Comparison of ENCODE assay signal across 8 cellular contexts in the genomic region with DNA sequence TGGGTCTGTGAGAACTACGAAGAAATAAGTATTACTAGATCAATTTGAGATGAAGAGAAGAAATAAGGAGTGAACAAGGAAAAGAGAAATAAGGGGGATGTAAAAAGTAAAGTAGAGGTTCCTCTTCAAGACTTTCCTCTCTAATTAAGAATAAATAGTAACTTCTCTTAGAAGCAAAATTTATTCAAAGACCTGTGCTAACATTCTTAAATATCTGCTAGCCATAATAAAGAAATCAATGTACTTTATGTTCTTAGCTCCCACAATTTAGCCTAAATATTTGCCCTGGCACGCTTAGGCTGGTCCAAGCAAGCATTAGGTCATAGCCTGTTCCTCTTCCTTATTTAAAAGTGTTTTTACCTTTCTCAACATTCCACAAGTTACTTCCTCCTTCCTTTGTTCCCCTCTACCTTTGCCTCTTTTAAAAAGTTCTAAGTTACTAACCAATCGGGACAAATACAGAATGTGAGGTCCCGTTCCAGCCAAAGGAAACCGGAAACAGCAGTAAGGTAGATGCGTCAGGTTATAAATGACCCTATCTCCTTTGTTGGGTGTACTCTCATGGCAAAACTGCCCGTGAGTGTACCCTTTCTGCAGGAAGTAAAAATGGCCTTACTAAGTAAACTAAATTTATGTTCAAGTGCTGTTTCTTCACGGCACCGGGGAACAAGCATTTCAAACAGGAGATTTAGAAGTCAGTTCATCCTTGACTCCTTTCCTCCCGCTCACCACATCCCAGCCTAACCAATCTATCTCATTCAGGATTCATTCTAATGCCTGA.
DNase-seq lines count a peak whose midpoint lies in the region; ATAC-seq, FAIRE-seq and TF ChIP-seq lines count a peak whose summit lies in the region.
"Not testable (repeated sequence)": the region's sequence is repeated elsewhere in the genome, so short reads cannot be mapped to it uniquely, and the experiment has no call there.

No MANE protein-coding gene starts in this region.

- peaks cover 39% of the 10 kb centered on the region for H3K36me3 Mint-ChIP-seq in activated CD4-positive, alpha-beta T cell treated with anti-CD3 and anti-CD28 coated beads, Interleukin-2, amount 10 ng/mL, durations not matched to agents 24 days and 14 days (ENCODE audit: low read depth)
- peaks cover 16% of the 10 kb centered on the region for H3K36me3 Mint-ChIP-seq in central memory CD8-positive, alpha-beta T cell (ENCODE audit: insufficient read depth)

- not testable (repeated sequence) for H3F3A ChIP-seq in Loucy (ENCODE audit: low read depth)

- TF ChIP-seq RAD21 in HepG2 (CRISPR knock-in tag; IDR thresholded peaks at IDR 0.05), result not testable (repeated sequence)

- TF ChIP-seq POLR2A in HepG2 (IDR thresholded peaks at IDR 0.05; ENCODE audit: insufficient read depth in 1 of 2, low read depth in 2 of 2, low read length in 2 of 2); prostate gland (IDR thresholded peaks at IDR 0.05): not testable (repeated sequence)

- not testable (repeated sequence) for H3K9me3 Mint-ChIP-seq in activated CD4-positive, alpha-beta T cell treated with anti-CD3 and anti-CD28 coated beads, Interleukin-2, amount 10 ng/mL, durations not matched to agents 24 days and 14 days; central memory CD8-positive, alpha-beta T cell

- peak overlapping the region; percentile 21 for H3K27ac ChIP-seq in 22Rv1
- H3K27ac ChIP-seq in esophagus (ENCODE audit: low read depth in 2 of 2, low read length in 1 of 2), result peak overlapping the region; percentile 73 to 89
- H3K27ac ChIP-seq in HepG2 (ENCODE audit: extremely low read length, insufficient read depth, low read length), result not testable (repeated sequence)
- H3K27ac ChIP-seq in prostate gland, result peak overlapping the region; percentile 60 to 62

- intact Hi-C loops in activated CD4-positive, alpha-beta T cell treated with anti-CD3 and anti-CD28 coated beads, Interleukin-2, amount 10 ng/mL, durations not matched to agents 24 days and 14 days (cut with micrococcal nuclease); HepG2 (cut with micrococcal nuclease; ENCODE audit: unreplicated experiment); prostate gland (cut with DNase I): not testable (repeated sequence)

- POLR2A ChIA-PET in HepG2 (lab: Yijun Ruan, JAX), result not testable (repeated sequence)

- H3K27ac Mint-ChIP-seq in activated CD4-positive, alpha-beta T cell treated with anti-CD3 and anti-CD28 coated beads, Interleukin-2, amount 10 ng/mL, durations not matched to agents 24 days and 14 days, result not testable (repeated sequence)
- peak overlapping the region; percentile 29 for H3K27ac Mint-ChIP-seq in central memory CD8-positive, alpha-beta T cell (ENCODE audit: low read depth)

- not testable (repeated sequence) for H3K27me3 ChIP-seq in Loucy (ENCODE audit: insufficient read depth, low read length, poor library complexity, severe bottlenecking); esophagus (ENCODE audit: control insufficient read depth in 1 of 2, insufficient read depth in 2 of 2, low read length in 2 of 2); HepG2 (ENCODE audit: control insufficient read depth in 1 of 2, insufficient read depth in 2 of 2, low read length in 2 of 2); prostate gland (replicated peaks; ENCODE audit: insufficient read depth)

- CTCF ChIA-PET in HepG2 (lab: Yijun Ruan, JAX; ENCODE audit: low intra/inter-chr PET ratio, low total read pairs), result not testable (repeated sequence)

- not testable (repeated sequence) for TF ChIP-seq EP300 in HepG2 (IDR thresholded peaks at IDR 0.05; ENCODE audit: low read depth in 2 of 2, low read length in 2 of 2); HepG2 (CRISPR knock-in tag; IDR thresholded peaks at IDR 0.05; ENCODE audit: borderline replicate concordance)

- 59 to 66% methylated on average over 10 of the region's 10 CpGs for WGBS in esophagus, 2 donors
- 92% methylated on average over 10 of the region's 10 CpGs for WGBS in HepG2 (ENCODE audit: low lambda C conversion rate)
- 61% methylated on average over 10 of the region's 10 CpGs for WGBS in prostate gland

- H2AFZ ChIP-seq in Loucy (ENCODE audit: low read length); HepG2 (ENCODE audit: low read length): not testable (repeated sequence)

- H3K4me2 ChIP-seq in Loucy (ENCODE audit: low read depth, low read length, poor library complexity, severe bottlenecking), result peak overlapping the region; percentile 95
- not testable (repeated sequence) for H3K4me2 ChIP-seq in HepG2 (ENCODE audit: low read depth, low read length)

- H3K4me1 Mint-ChIP-seq in activated CD4-positive, alpha-beta T cell treated with anti-CD3 and anti-CD28 coated beads, Interleukin-2, amount 10 ng/mL, durations not matched to agents 24 days and 14 days, result peaks cover 49% of the 10 kb centered on the region
- peaks cover 68% of the 10 kb centered on the region for H3K4me1 Mint-ChIP-seq in central memory CD8-positive, alpha-beta T cell

- H3K4me3 ChIP-seq in GM12865 (ENCODE audit: low read depth, low read length); HepG2 (replicated peaks in 1 of 3; ENCODE audit: insufficient read depth in 1 of 3, low read depth in 2 of 3, low read length in 3 of 3): not testable (repeated sequence)
- H3K4me3 ChIP-seq in Loucy (ENCODE audit: low read length, poor library complexity, severe bottlenecking), result peak overlapping the region; percentile 90
- peak overlapping the region in 1 of 2 donors; percentile 21 for H3K4me3 ChIP-seq in esophagus (ENCODE audit: low read depth in 1 of 2, low read length in 2 of 2)
- peak overlapping the region in 1 of 2 donors; percentile 2 for H3K4me3 ChIP-seq in prostate gland

- peak overlapping the region; percentile 27 for H3K9ac ChIP-seq in Loucy (ENCODE audit: low read depth, low read length, poor library complexity, severe bottlenecking)
- not testable (repeated sequence) for H3K9ac ChIP-seq in HepG2 (ENCODE audit: insufficient read depth, low read depth, low read length)

- not testable (repeated sequence) for H3K4me3 Mint-ChIP-seq in activated CD4-positive, alpha-beta T cell treated with anti-CD3 and anti-CD28 coated beads, Interleukin-2, amount 10 ng/mL, durations not matched to agents 24 days and 14 days
- peak overlapping the region; percentile 10 for H3K4me3 Mint-ChIP-seq in central memory CD8-positive, alpha-beta T cell

- not testable (repeated sequence) for ATAC-seq in central memory CD8-positive, alpha-beta T cell (replicated peaks; ENCODE audit: extremely low read depth, poor library complexity, severe bottlenecking); HepG2

- FAIRE-seq in HepG2 (lab: Jason Lieb, UNC), result not testable (repeated sequence)

- H3K79me2 ChIP-seq in Loucy (ENCODE audit: insufficient read depth, low read length), result peaks cover 94% of the 10 kb centered on the region
- peaks cover 74% of the 10 kb centered on the region for H3K79me2 ChIP-seq in HepG2 (ENCODE audit: insufficient read depth, low read length)

- in situ Hi-C loops in HepG2 (cut with HindIII; ENCODE audit: extremely low pct_ligation_motif_present, low pct_unique_long_range_greater_than_20kb), result loop anchor here (25.0 kb wide), 1 partner anchor 686 kb away; no protein-coding TSS in a partner anchor

- peaks cover 82% of the 10 kb centered on the region for H4K20me1 ChIP-seq in Loucy (ENCODE audit: insufficient read depth, low read length, poor library complexity, severe bottlenecking)
- H4K20me1 ChIP-seq in HepG2 (ENCODE audit: insufficient read depth, low read length), result not testable (repeated sequence)

- DNase-seq in GM12865 (ENCODE audit: low read depth) (peak; percentile 1), prostate gland (ENCODE audit: low spot score) (peak; percentile 27)
- DNase-seq in activated CD4-positive, alpha-beta T cell treated with anti-CD3 and anti-CD28 coated beads, Interleukin-2, amount 10 ng/mL, durations not matched to agents 24 days and 14 days, result peak; percentile 62
- DNase-seq in central memory CD8-positive, alpha-beta T cell (ENCODE audit: low spot score in 2 of 2); HepG2 (ENCODE audit: low spot score): not testable (repeated sequence)

- H3K4me1 ChIP-seq in Loucy (ENCODE audit: insufficient read depth, low read length, poor library complexity, severe bottlenecking) (peaks cover 80% of the 10 kb centered on the region), HepG2 (ENCODE audit: insufficient read depth, low read length) (peaks cover 36% of the 10 kb centered on the region)
- not testable (repeated sequence) for H3K4me1 ChIP-seq in esophagus (ENCODE audit: control insufficient read depth in 2 of 2, insufficient read depth in 2 of 2, low read length in 1 of 2); prostate gland (replicated peaks)

- not testable (repeated sequence) for TF ChIP-seq CTCF in 22Rv1 (IDR thresholded peaks at IDR 0.05); GM12865 (IDR thresholded peaks at IDR 0.05; ENCODE audit: insufficient read depth, low read depth, low read length, missing control alignments); Loucy (conservative IDR thresholded peaks at IDR 0.05; ENCODE audit: low read length); HepG2 (CRISPR knock-in tag; IDR thresholded peaks at IDR 0.05); prostate gland (IDR thresholded peaks at IDR 0.05)

- peaks cover 31% of the 10 kb centered on the region; the same call in 1 of the 2 replicates for H3K36me3 ChIP-seq in Loucy (ENCODE audit: insufficient read depth, low read length)
- H3K36me3 ChIP-seq in esophagus (ENCODE audit: control insufficient read depth in 2 of 2, insufficient read depth in 2 of 2, low read length in 1 of 2); HepG2 (replicated peaks in 1 of 2; ENCODE audit: control insufficient read depth in 1 of 2, insufficient read depth in 2 of 2, low read length in 2 of 2); prostate gland: not testable (repeated sequence)

- H3K27me3 Mint-ChIP-seq in activated CD4-positive, alpha-beta T cell treated with anti-CD3 and anti-CD28 coated beads, Interleukin-2, amount 10 ng/mL, durations not matched to agents 24 days and 14 days; central memory CD8-positive, alpha-beta T cell: not testable (repeated sequence)

- H3K9me2 ChIP-seq in Loucy (replicated peaks; ENCODE audit: low read depth, low read length), result not testable (repeated sequence)

- not testable (repeated sequence) for BruUV-seq in HepG2 (replicated peaks; lab: Mats Ljungman, UMichigan)

- not testable (repeated sequence) for H3K9me3 ChIP-seq in Loucy (ENCODE audit: insufficient read depth, low read depth, low read length); esophagus (ENCODE audit: control insufficient read depth in 2 of 2, insufficient read depth in 1 of 2, low read depth in 1 of 2, low read length in 1 of 2); HepG2 (ENCODE audit: low read length); prostate gland

TF ChIP-seq in HepG2, 621 proteins besides CTCF, POLR2A, EP300 and RAD21:
- TF ChIP-seq MTA3 (CRISPR knock-in tag; IDR thresholded peaks at IDR 0.05), result 0 out of 2 replicates have a peak, but pooled peaks have one; percentile 22
